ENCODE assay signal across 33 cellular contexts in genomic region chr6:70037445-70037844, GRCh38.
DNase-seq lines count a peak whose midpoint lies in the region; ATAC-seq and TF ChIP-seq lines count a peak whose summit lies in the region.
"Had no signal": no experiment of that assay in that cellular context is flagged by ENCODE, and none has a peak within 500 bp of the region (broad histone marks: within the 10 kb centered on the region; RNA-seq: fewer than 3 reads in every experiment).

No MANE protein-coding gene starts in this region.

- no peaks in the 10 kb centered on the region for H3K27me3 Mint-ChIP-seq in T-helper 2 cell treated with Interferon-gamma antibody and Interleukin-4, amounts not matched to agents 5 μg/mL and 100 μg/mL, for 36 hours (ENCODE audit: low read depth)
- H3K27me3 Mint-ChIP-seq: B cell; CD8-positive, alpha-beta memory T cell had no signal

- CTCF ChIA-PET in SK-N-SH (lab: Yijun Ruan, JAX), result no interaction called here

- no peaks in the 10 kb centered on the region for H4K20me1 ChIP-seq in SK-N-SH (ENCODE audit: insufficient read depth)
- H4K20me1 ChIP-seq: BLaER1; BLaER1 treated with 17β-estradiol and CSF1 and Interleukin-3, amounts not matched to agents 10 nM and 100 nM had no signal

- no peak overlapping the region for H3K9ac ChIP-seq in SK-N-SH
- H3K9ac ChIP-seq: BLaER1; BLaER1 treated with 17β-estradiol and CSF1 and Interleukin-3, amounts not matched to agents 10 nM and 100 nM had no signal

- H3K27me3 ChIP-seq in SK-N-SH (ENCODE audit: insufficient read depth), result no peaks in the 10 kb centered on the region
- H3K27me3 ChIP-seq: BE2C; BLaER1; BLaER1 treated with 17β-estradiol and CSF1 and Interleukin-3, amounts not matched to agents 10 nM and 100 nM had no signal

- H3K9me3 Mint-ChIP-seq in T-helper 2 cell treated with Interferon-gamma antibody and Interleukin-4, amounts not matched to agents 5 μg/mL and 100 μg/mL, for 36 hours, result no peaks in the 10 kb centered on the region
- H3K9me3 Mint-ChIP-seq: CD14-positive monocyte; CD4-positive, alpha-beta memory T cell; CD4-positive, alpha-beta T cell; CD4-positive, CD25-positive, alpha-beta regulatory T cell; CD8-positive, alpha-beta memory T cell; CD8-positive, alpha-beta T cell had no signal

- no peaks in the 10 kb centered on the region for H3K79me2 ChIP-seq in SK-N-SH (ENCODE audit: insufficient read depth)

- H3K9me3 ChIP-seq in SK-N-SH, result no peaks in the 10 kb centered on the region; the same call in 1 of the 2 replicates
- H3K9me3 ChIP-seq: A549; BE2C; BLaER1; BLaER1 treated with 17β-estradiol and CSF1 and Interleukin-3, amounts not matched to agents 10 nM and 100 nM; Caco-2 had no signal

- no peak overlapping the region for H3K4me3 Mint-ChIP-seq in T-helper 2 cell treated with Interferon-gamma antibody and Interleukin-4, amounts not matched to agents 5 μg/mL and 100 μg/mL, for 36 hours
- H3K4me3 Mint-ChIP-seq: B cell; CD14-positive monocyte; CD4-positive, alpha-beta memory T cell; CD4-positive, alpha-beta T cell; CD4-positive, CD25-positive, alpha-beta regulatory T cell; CD8-positive, alpha-beta memory T cell; CD8-positive, alpha-beta T cell had no signal

- H3K36me3 ChIP-seq in SK-N-SH (replicated peaks in 1 of 2; ENCODE audit: control insufficient read depth in 1 of 2, insufficient read depth in 2 of 2, low read length in 1 of 2), result no peaks in the 10 kb centered on the region
- H3K36me3 ChIP-seq: BE2C; BLaER1; BLaER1 treated with 17β-estradiol and CSF1 and Interleukin-3, amounts not matched to agents 10 nM and 100 nM had no signal

- H3K27ac ChIP-seq in SK-N-SH (ENCODE audit: low read depth in 2 of 2, low read length in 1 of 2), result no peak overlapping the region
- H3K27ac ChIP-seq: 22Rv1; A549; BLaER1; BLaER1 treated with 17β-estradiol and CSF1 and Interleukin-3, amounts not matched to agents 10 nM and 100 nM; C4-2B had no signal

- TF ChIP-seq RAD21 in SK-N-SH (IDR thresholded peaks at IDR 0.05; ENCODE audit: low read length), result no peak

- 24% methylated on average over 1 of the region's 1 CpG for WGBS in SK-N-SH (ENCODE audit: low lambda C conversion rate)

- ATAC-seq in SK-N-SH treated with all-trans-retinoic acid at 6 μM for 48 hours, result no peak
- ATAC-seq in GM21515 (IDR thresholded peaks at IDR 0.05; ENCODE audit: unreplicated experiment), result no peak
- ATAC-seq: A549; CD8-positive, alpha-beta T cell had no signal

- no peaks in the 10 kb centered on the region for H3F3A ChIP-seq in SK-N-SH (replicated peaks; ENCODE audit: insufficient read depth)

- DNase-seq in SK-N-DZ (ENCODE audit: low spot score) (peak; percentile 96), SK-N-SH (no peak), NCI-H524 (lab: John Stamatoyannopoulos, UW) (no peak)
- no peak for DNase-seq in T-helper 2 cell treated with Interferon-gamma antibody and Interleukin-4, amounts not matched to agents 5 μg/mL and 100 μg/mL, for 36 hours (ENCODE audit: low spot score)
- DNase-seq: 8988T; ACHN; AML-193; BE2C; C1 segment of cervical spinal cord; Caco-2; Calu3; CD4-positive, alpha-beta memory T cell; CD4-positive, alpha-beta T cell; CD4-positive, CD25-positive, alpha-beta regulatory T cell; CD8-positive, alpha-beta memory T cell; CD8-positive, alpha-beta T cell; COR-L47; DMS 273 treated with DMSO at 0.1 percent for 48 hours; DMS153; DMS53; DMS79; DMS79 treated with DMSO at 0.1 percent for 48 hours; DND-41; EL had no signal

- H3K4me1 Mint-ChIP-seq in T-helper 2 cell treated with Interferon-gamma antibody and Interleukin-4, amounts not matched to agents 5 μg/mL and 100 μg/mL, for 36 hours (ENCODE audit: low read depth), result no peaks in the 10 kb centered on the region
- H3K4me1 Mint-ChIP-seq: B cell; CD14-positive monocyte; CD4-positive, alpha-beta memory T cell; CD4-positive, CD25-positive, alpha-beta regulatory T cell; CD8-positive, alpha-beta memory T cell had no signal

- no peak for TF ChIP-seq CTCF in SK-N-SH (IDR thresholded peaks at IDR 0.05)

- no peaks in the 10 kb centered on the region for H3K36me3 Mint-ChIP-seq in T-helper 2 cell treated with Interferon-gamma antibody and Interleukin-4, amounts not matched to agents 5 μg/mL and 100 μg/mL, for 36 hours (ENCODE audit: low read depth)
- H3K36me3 Mint-ChIP-seq: CD14-positive monocyte; CD4-positive, alpha-beta memory T cell; CD4-positive, CD25-positive, alpha-beta regulatory T cell; CD8-positive, alpha-beta memory T cell; CD8-positive, alpha-beta T cell had no signal

- POLR2A ChIA-PET in SK-N-SH (lab: Yijun Ruan, JAX), result no interaction called here

- H3K27ac Mint-ChIP-seq in T-helper 2 cell treated with Interferon-gamma antibody and Interleukin-4, amounts not matched to agents 5 μg/mL and 100 μg/mL, for 36 hours, result no peak overlapping the region
- H3K27ac Mint-ChIP-seq: B cell; CD14-positive monocyte; CD4-positive, alpha-beta memory T cell; CD4-positive, alpha-beta T cell; CD4-positive, CD25-positive, alpha-beta regulatory T cell; CD8-positive, alpha-beta memory T cell; CD8-positive, alpha-beta T cell had no signal

- no peak overlapping the region for H3K4me2 ChIP-seq in SK-N-SH
- H3K4me2 ChIP-seq: A549; BLaER1; BLaER1 treated with 17β-estradiol and CSF1 and Interleukin-3, amounts not matched to agents 10 nM and 100 nM had no signal

- H3K4me3 ChIP-seq in SK-N-SH (ENCODE audit: low read depth in 2 of 2, low read length in 1 of 2), result no peak overlapping the region
- H3K4me3 ChIP-seq: A549; BLaER1; BLaER1 treated with 17β-estradiol and CSF1 and Interleukin-3, amounts not matched to agents 10 nM and 100 nM had no signal

- H3K9me2 ChIP-seq in SK-N-SH, result no peaks in the 10 kb centered on the region

- no peak overlapping the region for H2AFZ ChIP-seq in SK-N-SH (ENCODE audit: low read depth)

- TF ChIP-seq EP300 in SK-N-SH (IDR thresholded peaks at IDR 0.05; ENCODE audit: borderline replicate concordance in 1 of 2, low read depth in 1 of 2, low read length in 1 of 2), result peak in 1 of 2 experiments; percentile 58; a peak in 2 of 4 replicates

- peaks cover 0 to 11% of the 10 kb centered on the region in 2 experiments; a peak in 2 of 4 replicates for H3K4me1 ChIP-seq in SK-N-SH (ENCODE audit: control insufficient read depth in 1 of 2, insufficient read depth in 2 of 2, low read depth in 1 of 2, low read length in 1 of 2)
- H3K4me1 ChIP-seq: A549; BLaER1; BLaER1 treated with 17β-estradiol and CSF1 and Interleukin-3, amounts not matched to agents 10 nM and 100 nM; Caco-2 had no signal

TF ChIP-seq in SK-N-SH, 30 proteins besides CTCF, POLR2A, EP300 and RAD21:
- TF ChIP-seq GATA2 (CRISPR knock-in tag; IDR thresholded peaks at IDR 0.05) (peak; percentile 62), NFIC (IDR thresholded peaks at IDR 0.05; ENCODE audit: borderline replicate concordance) (no peak), RCOR1 (IDR thresholded peaks at IDR 0.05; ENCODE audit: low read length) (peak; percentile 12; the same call in 1 of the 2 replicates), YY1 (IDR thresholded peaks at IDR 0.05; ENCODE audit: low read depth) (no peak), JUND (IDR thresholded peaks at IDR 0.05) (no peak)

TF ChIP-seq in SK-N-SH treated with all-trans-retinoic acid at 6 μM for 48 hours, 23 proteins besides CTCF, POLR2A, EP300 and RAD21:
- TF ChIP-seq CSDC2 (CRISPR knock-in tag; IDR thresholded peaks at IDR 0.05) (no peak), ZNF70 (CRISPR knock-in tag; IDR thresholded peaks at IDR 0.05) (no peak), TSHZ2 (CRISPR knock-in tag; IDR thresholded peaks at IDR 0.05) (0 out of 2 replicates have a peak, but pooled peaks have one; percentile 37), TCF4 (CRISPR knock-in tag; IDR thresholded peaks at IDR 0.05; ENCODE audit: borderline replicate concordance) (peak; percentile 38; the same call in 1 of the 2 replicates), OSR1 (CRISPR knock-in tag; IDR thresholded peaks at IDR 0.05) (no peak)
